8 cellular contexts compared by ENCODE assay signal in genomic region chr3:122383915-122384697, GRCh38. TPM values are rescaled to one million over a fixed set of nuclear protein-coding genes. Genes with fewer than 3 reads are reported as not detected.
DNase-seq lines count a peak whose midpoint lies in the region; ATAC-seq and TF ChIP-seq lines count a peak whose summit lies in the region.

TSS of gene FAM162A (plus strand) at chr3:122384182. CDS start at chr3:122384266, 84 bp downstream.

- DNase-seq in NCI-H1694 (lab: John Stamatoyannopoulos, UW), result peak; percentile 66
- DNase-seq in amygdala (lab: John Stamatoyannopoulos, UW), result peak; percentile 49 to 97 (median 88)
- DNase-seq in left ventricle myocardium superior, result peak; percentile 99
- DNase-seq in putamen (ENCODE audit: low spot score), result peak; percentile 96
- DNase-seq in vagina (ENCODE audit: extremely low spot score in 2 of 2), result peak in 1 of 2 donors; percentile 93

- intact Hi-C loops in left ventricle myocardium superior (cut with micrococcal nuclease), result no loop called here
- intact Hi-C loops in vagina (cut with DNase I), result loop anchor here (5.0 kb wide), 1 partner anchor 293 kb away; no protein-coding TSS in a partner anchor

- peaks cover 13% of the 10 kb centered on the region for H3K36me3 Mint-ChIP-seq in T-helper 1 cell treated with Interleukin-12 subunit alpha and Interleukin-12 subunit beta and Interleukin-4 antibody, amounts not matched to agents 30 μg/mL and 1 μg/mL, for 36 hours (ENCODE audit: low read depth)

- H3K27me3 Mint-ChIP-seq in T-helper 1 cell treated with Interleukin-12 subunit alpha and Interleukin-12 subunit beta and Interleukin-4 antibody, amounts not matched to agents 30 μg/mL and 1 μg/mL, for 36 hours (ENCODE audit: low read depth), result no peaks in the 10 kb centered on the region

- peaks cover 31% of the 10 kb centered on the region for H3K4me1 ChIP-seq in vagina

- H3K27ac ChIP-seq in vagina, result peak within 1 kb of the TSS; percentile 83

- TF ChIP-seq POLR2A in GM15510 (IDR thresholded peaks at IDR 0.05; ENCODE audit: borderline replicate concordance, extremely low read depth, insufficient read length), result peak; percentile 91
- peak in 1 of 2 donors; percentile 80 for TF ChIP-seq POLR2A in vagina (IDR thresholded peaks at IDR 0.05)

- no peaks in the 10 kb centered on the region for H3K9me3 ChIP-seq in vagina

- TF ChIP-seq CTCF in vagina (IDR thresholded peaks at IDR 0.05), result peak in 2 of 3 experiments; percentile 45 to 60

- H3K36me3 ChIP-seq in vagina, result peaks cover 0 to 4% of the 10 kb centered on the region in 2 donors

- peak within 1 kb of the TSS; percentile 90 for H3K27ac Mint-ChIP-seq in T-helper 1 cell treated with Interleukin-12 subunit alpha and Interleukin-12 subunit beta and Interleukin-4 antibody, amounts not matched to agents 30 μg/mL and 1 μg/mL, for 36 hours

- peaks cover 52% of the 10 kb centered on the region for H3K4me1 Mint-ChIP-seq in T-helper 1 cell treated with Interleukin-12 subunit alpha and Interleukin-12 subunit beta and Interleukin-4 antibody, amounts not matched to agents 30 μg/mL and 1 μg/mL, for 36 hours (ENCODE audit: low read depth)

- peak within 1 kb of the TSS; percentile 63 to 72 for H3K4me3 ChIP-seq in vagina

- H3K9me3 Mint-ChIP-seq in T-helper 1 cell treated with Interleukin-12 subunit alpha and Interleukin-12 subunit beta and Interleukin-4 antibody, amounts not matched to agents 30 μg/mL and 1 μg/mL, for 36 hours, result no peaks in the 10 kb centered on the region

- H3K4me3 Mint-ChIP-seq in T-helper 1 cell treated with Interleukin-12 subunit alpha and Interleukin-12 subunit beta and Interleukin-4 antibody, amounts not matched to agents 30 μg/mL and 1 μg/mL, for 36 hours, result peak within 1 kb of the TSS; percentile 93

- H3K27me3 ChIP-seq in vagina, result no peaks in the 10 kb centered on the region

- ATAC-seq in HG02885 (IDR thresholded peaks at IDR 0.05; ENCODE audit: poor library complexity, unreplicated experiment) (peak; percentile 93), left ventricle myocardium superior (peak; percentile 98)

RNA-seq across cellular contexts. Expression of gene FAM162A, which starts in this region (rescaled TPM):
- 147 TPM for total RNA-seq in left ventricle myocardium superior
- 29.7 TPM for total RNA-seq in vagina
